In the genomic region with DNA sequence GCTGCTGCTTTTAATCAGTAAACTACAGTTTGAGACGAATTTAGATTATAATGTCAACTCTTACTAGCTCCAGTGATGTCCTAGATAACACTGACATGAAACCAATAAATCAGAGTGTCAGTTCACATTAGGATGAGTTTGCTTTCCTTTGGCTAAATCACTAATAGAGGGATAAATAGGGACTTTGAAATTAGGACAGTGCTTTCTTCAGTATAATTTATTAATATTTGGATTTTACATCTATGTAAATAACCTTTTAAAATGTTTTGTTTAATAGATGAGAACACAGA, we compare ENCODE assay signal across 19 cellular contexts. TPM values are rescaled to one million over a fixed set of nuclear protein-coding genes. Genes with fewer than 3 reads are reported as not detected.
DNase-seq lines count a peak whose midpoint lies in the region; TF ChIP-seq lines count a peak whose summit lies in the region.
"Had no signal": no experiment of that assay in that cellular context is flagged by ENCODE, and none has a peak within 500 bp of the region (broad histone marks: within the 10 kb centered on the region; RNA-seq: fewer than 3 reads in every experiment).

No MANE protein-coding gene starts in this region.

- H3K4me1 ChIP-seq in HUES48 (ENCODE audit: control insufficient read depth, insufficient read depth, low read length) (peaks cover 46% of the 10 kb centered on the region), iPS-15b (ENCODE audit: control insufficient read depth, insufficient read depth, low read length) (peaks cover 24% of the 10 kb centered on the region), smooth muscle cell (ENCODE audit: low read depth) (peaks cover 13% of the 10 kb centered on the region)

- H2AFZ ChIP-seq in smooth muscle cell (ENCODE audit: low read depth), result no peak overlapping the region

- H3K4me1 Mint-ChIP-seq in brain, result peaks cover 19% of the 10 kb centered on the region

- no peaks in the 10 kb centered on the region for H3F3A ChIP-seq in smooth muscle cell (ENCODE audit: low read depth)

- H3K9me3 Mint-ChIP-seq in brain, result peaks cover 0 to 4% (median 0%) of the 10 kb centered on the region in 5 experiments
- H3K9me3 Mint-ChIP-seq: CD14-positive monocyte had no signal

- peaks cover 3% of the 10 kb centered on the region for H3K27me3 Mint-ChIP-seq in brain

- DNase-seq in retina (peak; percentile 6), kidney tubule cell (ENCODE audit: low spot score) (no peak), smooth muscle cell (lab: John Stamatoyannopoulos, UW; ENCODE audit: unreplicated experiment) (no peak), nucleus accumbens (lab: John Stamatoyannopoulos, UW) (no peak), H4 (ENCODE audit: low spot score) (no peak)
- DNase-seq: ACHN, DMS 273 treated with DMSO at 0.1 percent for 48 hours, KG1, NCI-H1105 treated with DMSO at 0.1 percent for 48 hours, NCI-H1694 treated with DMSO at 0.1 percent for 48 hours, NCI-H510A treated with DMSO at 0.1 percent for 48 hours, NCI-H82, PC-3, RPMI8226, SIG-M5 had no signal

- H3K27me3 ChIP-seq in HUES48 (ENCODE audit: control insufficient read depth, insufficient read depth, low read length), result no peaks in the 10 kb centered on the region
- H3K27me3 ChIP-seq in iPS-15b (ENCODE audit: control insufficient read depth, insufficient read depth, low read length), result no peaks in the 10 kb centered on the region
- H3K27me3 ChIP-seq in smooth muscle cell (ENCODE audit: low read depth), result no peaks in the 10 kb centered on the region

- H3K36me3 ChIP-seq in HUES48 (ENCODE audit: control insufficient read depth, insufficient read depth, low read length), result peaks cover 55% of the 10 kb centered on the region
- H3K36me3 ChIP-seq in iPS-15b (ENCODE audit: control insufficient read depth, insufficient read depth, low read length), result no peaks in the 10 kb centered on the region
- no peaks in the 10 kb centered on the region for H3K36me3 ChIP-seq in smooth muscle cell (ENCODE audit: low read depth)

- peak overlapping the region in 3 of 5 experiments; percentile 40 to 90 (median 85) for H3K27ac Mint-ChIP-seq in brain
- H3K27ac Mint-ChIP-seq: CD14-positive monocyte had no signal

- no peak for TF ChIP-seq CTCF in brain (conservative IDR thresholded peaks at IDR 0.05)
- no peak for TF ChIP-seq CTCF in smooth muscle cell (IDR thresholded peaks at IDR 0.05; ENCODE audit: borderline replicate concordance, insufficient read depth, poor library complexity, severe bottlenecking)

- H3K9ac ChIP-seq in HUES48 (ENCODE audit: low read depth, low read length) (no peak overlapping the region), iPS-15b (ENCODE audit: low read depth, low read length) (peak overlapping the region; percentile 28), smooth muscle cell (ENCODE audit: low read depth) (no peak overlapping the region)

- no peak overlapping the region for H3K4me2 ChIP-seq in smooth muscle cell

- H3K36me3 Mint-ChIP-seq in brain, result peaks cover 49% of the 10 kb centered on the region

- peak overlapping the region in 1 of 5 experiments; percentile 58 for H3K4me3 Mint-ChIP-seq in brain
- H3K4me3 Mint-ChIP-seq: CD14-positive monocyte had no signal

- H3K9me3 ChIP-seq in HUES48 (ENCODE audit: control insufficient read depth, insufficient read depth, low read length) (no peaks in the 10 kb centered on the region), iPS-15b (ENCODE audit: control insufficient read depth, insufficient read depth, low read length) (no peaks in the 10 kb centered on the region), smooth muscle cell (replicated peaks; ENCODE audit: low read depth) (no peaks in the 10 kb centered on the region)

- H4K20me1 ChIP-seq in smooth muscle cell (ENCODE audit: low read depth), result peaks cover 26% of the 10 kb centered on the region

- peak overlapping the region; percentile 76 for H3K27ac ChIP-seq in HUES48 (ENCODE audit: low read depth, low read length)
- no peak overlapping the region for H3K27ac ChIP-seq in smooth muscle cell (ENCODE audit: low read depth)

- 29% methylated on average over 1 of the region's 1 CpG for WGBS in smooth muscle cell (ENCODE audit: low lambda C conversion rate)

- H3K4me3 ChIP-seq in HUES48 (ENCODE audit: low read depth, low read length) (0 out of 2 replicates have a peak overlapping the region, but pooled peaks have one; percentile 13), iPS-15b (ENCODE audit: low read depth, low read length) (no peak overlapping the region), smooth muscle cell (no peak overlapping the region)

- H3K79me2 ChIP-seq in smooth muscle cell (ENCODE audit: low read depth), result peaks cover 19% of the 10 kb centered on the region

RNA-seq across cellular contexts. Expression of a gene that starts 55.6 kb away (rescaled TPM):
- polyA plus RNA-seq in brain (ENCODE audit: insufficient read depth, low read depth, low replicate concordance) (8.5 TPM), smooth muscle cell (20.6 and 25.0 TPM in 2 replicates)
- 89.9 and 108 TPM in 2 replicates for total RNA-seq in smooth muscle cell
- total RNA-seq in H4 (2014; rRNA removed; shearing (Covaris generic)), result 35.0 and 77.0 TPM in 2 replicates
